12 cellular contexts compared by ENCODE assay signal in genomic region chr4:72286185-72286584, GRCh38.
A peak's percentile ranks its signal among the peaks of the same experiment; 100 is the strongest.
DNase-seq lines count a peak whose midpoint lies in the region; ATAC-seq and TF ChIP-seq lines count a peak whose summit lies in the region.
"Had no signal": no experiment of that assay in that cellular context is flagged by ENCODE, and none has a peak within 500 bp of the region (broad histone marks: within the 10 kb centered on the region; RNA-seq: fewer than 3 reads in every experiment).

No MANE protein-coding gene starts in this region.

- H3K27me3 Mint-ChIP-seq in activated T-cell treated with anti-CD3 and anti-CD28 coated beads, Interleukin-2, amount 50 U/mL, for 72 hours (ENCODE audit: low read depth) = peaks cover 9% of the 10 kb centered on the region
- no peaks in the 10 kb centered on the region for H3K27me3 Mint-ChIP-seq in glutamatergic neuron (ENCODE audit: unreplicated experiment)
- H3K27me3 Mint-ChIP-seq: activated naive CD4-positive, alpha-beta T cell treated with anti-CD3 and anti-CD28 coated beads, Interleukin-2, amount 10 ng/mL, durations not matched to agents 7 days and 5 days had no signal

- H3K4me1 Mint-ChIP-seq in activated T-cell treated with anti-CD3 and anti-CD28 coated beads, Interleukin-2, amount 50 U/mL, for 72 hours (ENCODE audit: low read depth) = no peaks in the 10 kb centered on the region
- H3K4me1 Mint-ChIP-seq in glutamatergic neuron (ENCODE audit: low read depth, unreplicated experiment) = no peaks in the 10 kb centered on the region
- H3K4me1 Mint-ChIP-seq: activated naive CD4-positive, alpha-beta T cell treated with anti-CD3 and anti-CD28 coated beads, Interleukin-2, amount 10 ng/mL, durations not matched to agents 7 days and 5 days had no signal

- H3K9me3 Mint-ChIP-seq in activated T-cell treated with anti-CD3 and anti-CD28 coated beads, Interleukin-2, amount 50 U/mL, for 72 hours = no peaks in the 10 kb centered on the region
- H3K9me3 Mint-ChIP-seq in glutamatergic neuron (ENCODE audit: unreplicated experiment) = no peaks in the 10 kb centered on the region
- H3K9me3 Mint-ChIP-seq: activated naive CD4-positive, alpha-beta T cell treated with anti-CD3 and anti-CD28 coated beads, Interleukin-2, amount 10 ng/mL, durations not matched to agents 7 days and 5 days had no signal

- no peak overlapping the region for H3K4me3 Mint-ChIP-seq in activated T-cell treated with anti-CD3 and anti-CD28 coated beads, Interleukin-2, amount 50 U/mL, for 72 hours
- H3K4me3 Mint-ChIP-seq in glutamatergic neuron (ENCODE audit: unreplicated experiment) = no peak overlapping the region
- H3K4me3 Mint-ChIP-seq: activated naive CD4-positive, alpha-beta T cell treated with anti-CD3 and anti-CD28 coated beads, Interleukin-2, amount 10 ng/mL, durations not matched to agents 7 days and 5 days had no signal

- no peaks in the 10 kb centered on the region for H3K36me3 Mint-ChIP-seq in activated T-cell treated with anti-CD3 and anti-CD28 coated beads, Interleukin-2, amount 50 U/mL, for 72 hours (ENCODE audit: insufficient read depth in 2 of 2)
- H3K36me3 Mint-ChIP-seq in glutamatergic neuron (ENCODE audit: unreplicated experiment) = no peaks in the 10 kb centered on the region
- H3K36me3 Mint-ChIP-seq: activated naive CD4-positive, alpha-beta T cell treated with anti-CD3 and anti-CD28 coated beads, Interleukin-2, amount 10 ng/mL, durations not matched to agents 7 days and 5 days had no signal

- ATAC-seq in HG02759 (IDR thresholded peaks at IDR 0.05; ENCODE audit: unreplicated experiment) (no peak), HG02588 (IDR thresholded peaks at IDR 0.05; ENCODE audit: unreplicated experiment) (no peak)
- no peak for ATAC-seq in activated T-cell treated with anti-CD3 and anti-CD28 coated beads, Interleukin-2, amount 50 U/mL, for 72 hours (replicated peaks in 1 of 2)

- no peak overlapping the region for H3K27ac Mint-ChIP-seq in activated T-cell treated with anti-CD3 and anti-CD28 coated beads, Interleukin-2, amount 50 U/mL, for 72 hours
- H3K27ac Mint-ChIP-seq in glutamatergic neuron (ENCODE audit: unreplicated experiment) = no peak overlapping the region
- H3K27ac Mint-ChIP-seq: activated naive CD4-positive, alpha-beta T cell treated with anti-CD3 and anti-CD28 coated beads, Interleukin-2, amount 10 ng/mL, durations not matched to agents 7 days and 5 days had no signal

- DNase-seq in DMS153 (lab: John Stamatoyannopoulos, UW) (peak; percentile 24), KBM-7 (peak; percentile 8), amniotic stem cell (lab: John Stamatoyannopoulos, UW) (peak; percentile 14), left kidney (ENCODE audit: low read depth, low spot score) (peak; percentile 6), glutamatergic neuron (no peak)
- no peak for DNase-seq in activated T-cell treated with anti-CD3 and anti-CD28 coated beads, Interleukin-2, amount 50 U/mL, for 72 hours
- DNase-seq: activated naive CD4-positive, alpha-beta T cell treated with anti-CD3 and anti-CD28 coated beads, Interleukin-2, amount 10 ng/mL, durations not matched to agents 7 days and 5 days; sigmoid colon; stomach; T-helper 1 cell had no signal

- in situ Hi-C loops in KBM-7 (cut with MboI; ENCODE audit: low pct_unique_long_range_greater_than_20kb, low sequenced_read_pairs) = loop anchor here (25.0 kb wide), 1 partner anchor 549 kb away; no protein-coding TSS in a partner anchor

- no peak for TF ChIP-seq CTCF in glutamatergic neuron (IDR thresholded peaks at IDR 0.05; ENCODE audit: partially characterized antibody, unreplicated experiment)

Comparison
In these comparisons a context has a peak if more than half of its experiments do, and no peak if none do; other contexts are left out.
1. DNase-seq: peak in DMS153 (single experiment), KBM-7 (single experiment), amniotic stem cell (single experiment) and left kidney (single experiment); none in activated T-cell treated with anti-CD3 and anti-CD28 coated beads, Interleukin-2, amount 50 U/mL, for 72 hours (0 of 2) and glutamatergic neuron (single experiment).